ENCODE assay signal across 14 cellular contexts in genomic region chr5:175710361-175710760, GRCh38. TPM values are rescaled to one million over a fixed set of nuclear protein-coding genes. Genes with fewer than 3 reads are reported as not detected.
"Had no signal": no experiment of that assay in that cellular context is flagged by ENCODE, and none has a peak within 500 bp of the region (broad histone marks: within the 10 kb centered on the region; RNA-seq: fewer than 3 reads in every experiment).

No MANE protein-coding gene starts in this region.

- H3K9me3 ChIP-seq: ascending aorta, gastrocnemius medialis, lower lobe of right lung, testis had no signal

- H3K4me2 ChIP-seq: hepatocyte had no signal

- H3K27me3 ChIP-seq: ascending aorta, gastrocnemius medialis, hepatocyte, testis had no signal

- H3K36me3 ChIP-seq: ascending aorta, gastrocnemius medialis, lower lobe of right lung had no signal

- H2AFZ ChIP-seq: hepatocyte had no signal

- ATAC-seq: gastrocnemius medialis; lower lobe of right lung; naive thymus-derived CD4-positive, alpha-beta T cell had no signal

- H3K27ac ChIP-seq: epithelial cell of prostate, gastrocnemius medialis, hepatocyte, lower lobe of right lung, testis had no signal

- H3K79me2 ChIP-seq: hepatocyte had no signal

- DNase-seq: activated CD4-positive, alpha-beta memory T cell treated with anti-CD3 and anti-CD28 coated beads, Interleukin-2, amount 10 ng/mL, durations not matched to agents 7 days and 5 days; effector CD4-positive, alpha-beta T cell; gastrocnemius medialis; kidney glomerular epithelial cell; lower lobe of right lung; naive thymus-derived CD4-positive, alpha-beta T cell; stimulated activated CD4-positive, alpha-beta T cell treated with anti-CD3 and anti-CD28 coated beads, Interleukin-2, amount 100 ng/mL, for 24 hours; stimulated activated naive CD4-positive, alpha-beta T cell treated with Interleukin-2 at 50 U/mL for 16 hours; SW 1271; testis had no signal

- H3K4me1 ChIP-seq: ascending aorta, gastrocnemius medialis, lower lobe of right lung, testis had no signal

- H3K4me3 ChIP-seq: ascending aorta, gastrocnemius medialis, hepatocyte, lower lobe of right lung, testis had no signal

RNA-seq across cellular contexts. Expression of gene HRH2, which starts 52.5 kb away (rescaled TPM):
- total RNA-seq: bronchial epithelial cell had no signal
